Comparison of ENCODE assay signal across 11 cellular contexts in genomic region chr16:48612621-48613020, GRCh38. TPM values are rescaled to one million over a fixed set of nuclear protein-coding genes. Genes with fewer than 3 reads are reported as not detected.
DNase-seq lines count a peak whose midpoint lies in the region; ATAC-seq, FAIRE-seq and TF ChIP-seq lines count a peak whose summit lies in the region.
"Had no signal": no experiment of that assay in that cellular context is flagged by ENCODE, and none has a peak within 500 bp of the region (broad histone marks: within the 10 kb centered on the region; RNA-seq: fewer than 3 reads in every experiment).

No MANE protein-coding gene starts in this region.

- peak overlapping the region; percentile 96 for H3K27ac ChIP-seq in keratinocyte (ENCODE audit: control insufficient read depth, insufficient read depth, low read length)
- H3K27ac ChIP-seq in temporal lobe (ENCODE audit: low read depth, low read length), result peak overlapping the region; percentile 31

- peaks cover 2% of the 10 kb centered on the region for H3K36me3 Mint-ChIP-seq in activated naive CD4-positive, alpha-beta T cell treated with anti-CD3 and anti-CD28 coated beads, Interleukin-2, amount 50 U/mL, for 24 hours

- H3K36me3 ChIP-seq in keratinocyte (ENCODE audit: control insufficient read depth in 2 of 2, extremely low read depth in 1 of 2, insufficient read depth in 2 of 2, low read length in 2 of 2), result no peaks in the 10 kb centered on the region

- H3K4me3 Mint-ChIP-seq in activated naive CD4-positive, alpha-beta T cell treated with anti-CD3 and anti-CD28 coated beads, Interleukin-2, amount 50 U/mL, for 24 hours, result peak overlapping the region; percentile 84

- H3K79me2 ChIP-seq in keratinocyte (ENCODE audit: control insufficient read depth, insufficient read depth, low read length), result peaks cover 17% of the 10 kb centered on the region

- H2AFZ ChIP-seq in keratinocyte (ENCODE audit: control insufficient read depth, low read length), result peak overlapping the region; percentile 30

- H3K27ac Mint-ChIP-seq in activated naive CD4-positive, alpha-beta T cell treated with anti-CD3 and anti-CD28 coated beads, Interleukin-2, amount 50 U/mL, for 24 hours, result peak overlapping the region; percentile 98

- no peak for TF ChIP-seq CTCF in keratinocyte (optimal IDR thresholded peaks at IDR 0.05 in 1 of 3, IDR thresholded peaks at IDR 0.05 in 1 of 3, conservative IDR thresholded peaks at IDR 0.05 in 1 of 3; ENCODE audit: extremely low read depth in 1 of 3, insufficient read depth in 2 of 3, low read length in 3 of 3)

- H3K4me3 ChIP-seq in keratinocyte (ENCODE audit: control insufficient read depth in 2 of 3, extremely low read depth in 1 of 3, insufficient read depth in 2 of 3, low read depth in 1 of 3, low read length in 3 of 3), result no peak overlapping the region

- peak overlapping the region; percentile 68 for H3K9ac ChIP-seq in keratinocyte (ENCODE audit: control insufficient read depth, extremely low read depth, insufficient read depth, low read length)

- H3K4me1 Mint-ChIP-seq in activated naive CD4-positive, alpha-beta T cell treated with anti-CD3 and anti-CD28 coated beads, Interleukin-2, amount 50 U/mL, for 24 hours, result peaks cover 57% of the 10 kb centered on the region

- dilution Hi-C loops in keratinocyte (cut with MboI; ENCODE audit: extremely low pct_ligation_motif_present, low sequenced_read_pairs), result no loop called here

- no peaks in the 10 kb centered on the region for H3K27me3 ChIP-seq in keratinocyte (ENCODE audit: control insufficient read depth, extremely low read depth, insufficient read depth, low read length)

- peak overlapping the region; percentile 50 for H3K4me2 ChIP-seq in keratinocyte (ENCODE audit: control insufficient read depth, extremely low read depth, insufficient read depth, low read depth, low read length)

- H3K27me3 Mint-ChIP-seq in activated naive CD4-positive, alpha-beta T cell treated with anti-CD3 and anti-CD28 coated beads, Interleukin-2, amount 50 U/mL, for 24 hours, result no peaks in the 10 kb centered on the region

- no peaks in the 10 kb centered on the region for H4K20me1 ChIP-seq in keratinocyte (ENCODE audit: control insufficient read depth, extremely low read depth, insufficient read depth, low read length)

- no peak for ATAC-seq in HG03521 (IDR thresholded peaks at IDR 0.05; ENCODE audit: unreplicated experiment)
- ATAC-seq: PC-3, sciatic nerve had no signal

- no peaks in the 10 kb centered on the region for H3K9me1 ChIP-seq in keratinocyte (ENCODE audit: control insufficient read depth, extremely low read depth, insufficient read depth, low read length)

- no peaks in the 10 kb centered on the region for H3K9me3 Mint-ChIP-seq in activated naive CD4-positive, alpha-beta T cell treated with anti-CD3 and anti-CD28 coated beads, Interleukin-2, amount 50 U/mL, for 24 hours

- no peaks in the 10 kb centered on the region for H3K9me3 ChIP-seq in keratinocyte (ENCODE audit: control insufficient read depth, low read depth, low read length)

- H3K4me1 ChIP-seq in keratinocyte (ENCODE audit: control insufficient read depth, extremely low read depth, insufficient read depth, low read length), result peaks cover 39% of the 10 kb centered on the region

- no peak for DNase-seq in activated naive CD4-positive, alpha-beta T cell treated with Interleukin-2 at 50 U/mL for 16 hours
- DNase-seq in T-helper 22 cell (ENCODE audit: low read depth), result peak; percentile 23
- DNase-seq in keratinocyte (ENCODE audit: low read depth, low spot score), result no peak
- no peak for DNase-seq in mucosa of gallbladder (ENCODE audit: low spot score)
- no peak for DNase-seq in DMS153 treated with DMSO at 0.1 percent for 48 hours (lab: John Stamatoyannopoulos, UW; ENCODE audit: unreplicated experiment)
- DNase-seq: foreskin fibroblast, PC-3 had no signal

- FAIRE-seq in keratinocyte (lab: Jason Lieb, UNC), result no peak

RNA-seq across cellular contexts. Expression of gene N4BP1, which starts 2.6 kb away (rescaled TPM):
- 32.5 to 55.7 TPM (median 34.7 TPM) in 3 replicates for polyA plus RNA-seq in keratinocyte
- 29.2 TPM for polyA plus RNA-seq in keratinocyte (2011; ENCODE audit: low read depth)
- polyA plus RNA-seq in keratinocyte (2011; cell fraction: cytosol; rRNA removed), result 18.7 and 44.9 TPM in 2 replicates
- 65.9 and 74.2 TPM in 2 replicates for polyA plus RNA-seq in keratinocyte (2011; cell fraction: nucleus; rRNA removed)
- 32.8 and 34.2 TPM in 2 replicates for polyA plus RNA-seq in keratinocyte (2012; ENCODE audit: low replicate concordance)
- 27.6 to 43.9 TPM (median 31.4 TPM) in 3 replicates for polyA minus RNA-seq in keratinocyte
- polyA minus RNA-seq in keratinocyte (2011; cell fraction: cytosol; rRNA and poly(A)+ RNA removed), result 30.5 TPM
- 30.0 and 68.9 TPM in 2 replicates for polyA minus RNA-seq in keratinocyte (2011; cell fraction: nucleus; rRNA and poly(A)+ RNA removed)
- 24.1 TPM for total RNA-seq in temporal lobe
- total RNA-seq in mucosa of gallbladder, result 30.7 TPM
